9 cellular contexts compared by ENCODE assay signal in the genomic region with DNA sequence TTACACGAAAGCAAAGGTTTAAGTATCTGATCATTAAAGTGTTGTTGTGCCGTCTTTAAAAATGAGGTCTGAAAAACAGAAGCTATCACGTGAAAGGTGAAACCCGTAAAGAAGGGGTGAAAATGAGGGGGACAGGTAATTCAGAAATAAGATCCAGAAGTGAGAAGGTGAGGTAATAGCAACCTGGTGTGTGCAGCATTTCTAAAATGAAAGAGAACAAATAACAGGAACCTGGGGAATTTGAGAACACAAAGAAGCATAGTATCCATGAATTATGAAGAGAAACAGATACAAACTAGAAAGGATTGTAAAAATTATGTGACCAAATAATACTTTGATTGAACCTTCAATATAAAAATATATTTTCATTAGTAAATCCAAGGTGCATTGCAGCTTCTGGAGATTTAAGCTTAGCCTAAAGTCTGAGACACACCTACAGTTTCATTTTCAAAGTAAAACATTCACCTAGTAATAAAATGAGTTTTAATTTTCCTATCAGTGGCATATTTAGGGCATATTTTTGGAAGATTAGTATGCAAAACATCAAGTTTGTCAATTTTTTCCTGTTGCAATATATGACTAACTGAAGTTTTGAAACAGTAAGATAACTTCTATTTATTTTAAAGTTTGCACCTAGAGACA. TPM values are rescaled to one million over a fixed set of nuclear protein-coding genes. Genes with fewer than 3 reads are reported as not detected.
DNase-seq lines count a peak whose midpoint lies in the region; ATAC-seq and TF ChIP-seq lines count a peak whose summit lies in the region.
"Had no signal": no experiment of that assay in that cellular context is flagged by ENCODE, and none has a peak within 500 bp of the region (broad histone marks: within the 10 kb centered on the region; RNA-seq: fewer than 3 reads in every experiment).

No MANE protein-coding gene starts in this region.

- CTCF ChIA-PET in activated CD4-positive, alpha-beta T cell treated with anti-CD3 and anti-CD28 coated beads, Interleukin-2, amount 10 ng/mL, durations not matched to agents 7 days and 5 days (lab: Charles Lee): interaction anchor here (1.1 to 1.2 kb wide), 2 partner anchors 29 to 439 kb away, joined by 3 to 4 read pairs; no protein-coding TSS in a partner anchor
- CTCF ChIA-PET in activated B cell treated with CpG ODN at 0.5 μM for 24 hours (lab: Charles Lee): interaction anchor here (7.5 kb wide), 1 partner anchor 439 kb away, joined by 200 read pairs; no protein-coding TSS in a partner anchor

- H3K9me3 Mint-ChIP-seq in activated CD4-positive, alpha-beta T cell treated with anti-CD3 and anti-CD28 coated beads, Interleukin-2, amount 10 ng/mL, durations not matched to agents 7 days and 5 days: no peaks in the 10 kb centered on the region
- no peaks in the 10 kb centered on the region for H3K9me3 Mint-ChIP-seq in activated B cell treated with CpG ODN at 0.5 μM for 24 hours

- DNase-seq in activated CD4-positive, alpha-beta T cell treated with anti-CD3 and anti-CD28 coated beads, Interleukin-2, amount 10 ng/mL, durations not matched to agents 7 days and 5 days: no peak
- DNase-seq in activated CD4-positive, alpha-beta T cell treated with anti-CD3 and anti-CD28 coated beads for 1 hour: no peak
- DNase-seq in activated B cell treated with CpG ODN at 0.5 μM for 24 hours: no peak
- no peak for DNase-seq in spleen
- no peak for DNase-seq in NOMO-1 (lab: John Stamatoyannopoulos, UW; ENCODE audit: unreplicated experiment in 2 of 2)
- DNase-seq in ACHN: no peak
- no peak for DNase-seq in activated CD4-positive, alpha-beta T cell treated with anti-CD3 and anti-CD28 coated beads, Interleukin-2, amount 50 U/mL, for 1 hour

- no peak for ATAC-seq in activated B cell treated with CpG ODN at 0.5 μM for 24 hours (ENCODE audit: low read depth)

- no peak for TF ChIP-seq POLR2A in spleen (IDR thresholded peaks at IDR 0.05)

- intact Hi-C loops in activated B cell treated with CpG ODN at 0.5 μM for 24 hours (cut with micrococcal nuclease): no loop called here
- intact Hi-C loops in spleen (cut with DNase I; ENCODE audit: low total_unique reads): no loop called here

- H3K4me1 ChIP-seq in iPS-15b (ENCODE audit: control insufficient read depth, insufficient read depth, low read length): peaks cover 17% of the 10 kb centered on the region
- H3K4me1 ChIP-seq in spleen: peaks cover 6 to 61% (median 43%) of the 10 kb centered on the region in 6 donors

- H3K36me3 ChIP-seq in iPS-15b (ENCODE audit: control insufficient read depth, insufficient read depth, low read length) (peaks cover 4% of the 10 kb centered on the region), spleen (no peaks in the 10 kb centered on the region)

- no peak for TF ChIP-seq CTCF in activated B cell treated with CpG ODN at 0.5 μM for 24 hours (IDR thresholded peaks at IDR 0.05)
- TF ChIP-seq CTCF in spleen (IDR thresholded peaks at IDR 0.05 in 8 of 11, conservative IDR thresholded peaks at IDR 0.05 in 3 of 11): no peak

- no peaks in the 10 kb centered on the region for H3K36me3 Mint-ChIP-seq in activated CD4-positive, alpha-beta T cell treated with anti-CD3 and anti-CD28 coated beads, Interleukin-2, amount 10 ng/mL, durations not matched to agents 7 days and 5 days (ENCODE audit: low read depth)
- H3K36me3 Mint-ChIP-seq in activated B cell treated with CpG ODN at 0.5 μM for 24 hours (ENCODE audit: low read depth): no peaks in the 10 kb centered on the region

- no peaks in the 10 kb centered on the region for H3K9me3 ChIP-seq in iPS-15b (ENCODE audit: control insufficient read depth, insufficient read depth, low read length)
- H3K9me3 ChIP-seq in spleen: no peaks in the 10 kb centered on the region

- H3K4me3 Mint-ChIP-seq in activated CD4-positive, alpha-beta T cell treated with anti-CD3 and anti-CD28 coated beads, Interleukin-2, amount 10 ng/mL, durations not matched to agents 7 days and 5 days: peak overlapping the region; percentile 64
- peak overlapping the region; percentile 80 for H3K4me3 Mint-ChIP-seq in activated B cell treated with CpG ODN at 0.5 μM for 24 hours

- H3K27me3 ChIP-seq in iPS-15b (ENCODE audit: control insufficient read depth, insufficient read depth, low read length): no peaks in the 10 kb centered on the region
- H3K27me3 ChIP-seq in spleen (replicated peaks in 1 of 7): peaks cover 0 to 89% (median 50%) of the 10 kb centered on the region in 7 donors

- peaks cover 30% of the 10 kb centered on the region for H3K4me1 Mint-ChIP-seq in activated CD4-positive, alpha-beta T cell treated with anti-CD3 and anti-CD28 coated beads, Interleukin-2, amount 10 ng/mL, durations not matched to agents 7 days and 5 days
- H3K4me1 Mint-ChIP-seq in activated B cell treated with CpG ODN at 0.5 μM for 24 hours: peaks cover 40% of the 10 kb centered on the region

- no peak overlapping the region for H3K9ac ChIP-seq in iPS-15b (ENCODE audit: low read depth, low read length)

- H3K4me3 ChIP-seq in iPS-15b (ENCODE audit: low read depth, low read length) (peak overlapping the region; percentile 95), spleen (peak overlapping the region in 5 of 8 donors; percentile 68 to 89 (median 82))

- POLR2A ChIA-PET in activated CD4-positive, alpha-beta T cell treated with anti-CD3 and anti-CD28 coated beads, Interleukin-2, amount 10 ng/mL, durations not matched to agents 7 days and 5 days (lab: Charles Lee): no interaction called here
- POLR2A ChIA-PET in activated B cell treated with CpG ODN at 0.5 μM for 24 hours (lab: Charles Lee): interaction anchor here (1.4 kb wide), 1 partner anchor 449 kb away, joined by 4 read pairs; a partner anchor contains a TSS

- no peak overlapping the region for H3K27ac Mint-ChIP-seq in activated CD4-positive, alpha-beta T cell treated with anti-CD3 and anti-CD28 coated beads, Interleukin-2, amount 10 ng/mL, durations not matched to agents 7 days and 5 days
- no peak overlapping the region for H3K27ac Mint-ChIP-seq in activated B cell treated with CpG ODN at 0.5 μM for 24 hours

- 23 to 31% (median 26%) methylated on average over 4 of the region's 4 CpGs for WGBS in spleen, 5 donors

- in situ Hi-C loops in ACHN (cut with HindIII; ENCODE audit: low pct_ligation_motif_present, low pct_unique_long_range_greater_than_20kb, low sequenced_read_pairs): no loop called here

- peaks cover 75% of the 10 kb centered on the region for H3K27me3 Mint-ChIP-seq in activated CD4-positive, alpha-beta T cell treated with anti-CD3 and anti-CD28 coated beads, Interleukin-2, amount 10 ng/mL, durations not matched to agents 7 days and 5 days
- peaks cover 44% of the 10 kb centered on the region for H3K27me3 Mint-ChIP-seq in activated B cell treated with CpG ODN at 0.5 μM for 24 hours

- H3K27ac ChIP-seq in spleen: peak overlapping the region in 1 of 8 donors; percentile 79

RNA-seq across cellular contexts. Expression of a gene that starts 1.4 kb away (rescaled TPM):
- total RNA-seq in activated CD4-positive, alpha-beta T cell treated with anti-CD3 and anti-CD28 coated beads, Interleukin-2, amount 10 ng/mL, durations not matched to agents 7 days and 5 days: not detected
- total RNA-seq in activated B cell treated with CpG ODN at 0.5 μM for 24 hours (not detected in 2 replicates), spleen (1 to 10 TPM in 6 of 7 donors, under 1 TPM in 1; 0.72 to 3.7 (median 2.5) TPM)
- 1 to 10 TPM in 2 of 3 donors, under 1 TPM in 1; 0.59 to 1.4 (median 1.3) TPM for polyA plus RNA-seq in spleen
- total RNA-seq: NCI-H460 had no signal

RNA-seq across cellular contexts. Expression of a gene that starts 39.9 kb away (rescaled TPM):
- total RNA-seq in activated CD4-positive, alpha-beta T cell treated with anti-CD3 and anti-CD28 coated beads, Interleukin-2, amount 10 ng/mL, durations not matched to agents 7 days and 5 days: 10 to 100 TPM; 43.2 to 53.1 TPM
- 29.2 and 33.4 TPM in 2 replicates for total RNA-seq in activated B cell treated with CpG ODN at 0.5 μM for 24 hours
- 10 to 100 TPM; 27.9 to 84.3 (median 50.7) TPM for total RNA-seq in spleen
- 10 to 100 TPM; 11.8 to 18.2 (median 12.9) TPM for polyA plus RNA-seq in spleen
